ENCODE assay signal across 29 cellular contexts in genomic region chr6:39936857-39937256, GRCh38. TPM values are rescaled to one million over a fixed set of nuclear protein-coding genes. Genes with fewer than 3 reads are reported as not detected.
"Had no signal": no experiment of that assay in that cellular context is flagged by ENCODE, and none has a peak within 500 bp of the region (broad histone marks: within the 10 kb centered on the region; RNA-seq: fewer than 3 reads in every experiment).

No MANE protein-coding gene starts in this region.

- FAIRE-seq: endometrium, endothelial cell of umbilical vein had no signal

- H3K36me3 Mint-ChIP-seq: activated naive CD4-positive, alpha-beta T cell treated with anti-CD3 and anti-CD28 coated beads, Interleukin-2, amount 10 ng/mL, durations not matched to agents 7 days and 5 days; activated naive CD4-positive, alpha-beta T cell treated with anti-CD3 and anti-CD28 coated beads, Interleukin-2, amount 50 U/mL, for 72 hours; activated naive CD8-positive, alpha-beta T cell treated with anti-CD3 and anti-CD28 coated beads, Interleukin-2, amount 10 ng/mL, durations not matched to agents 7 days and 5 days; brain had no signal

- H3K4me3 ChIP-seq: ascending aorta, breast epithelium, cardiac muscle cell, colonic mucosa, esophagus squamous epithelium had no signal

- H3K36me3 ChIP-seq: ascending aorta, breast epithelium, cardiac muscle cell, colonic mucosa, esophagus squamous epithelium had no signal

- H3K9me3 ChIP-seq: ascending aorta, breast epithelium, colonic mucosa, esophagus squamous epithelium had no signal

- H3K27ac Mint-ChIP-seq: activated CD4-positive, alpha-beta memory T cell treated with anti-CD3 and anti-CD28 coated beads, Interleukin-2, amount 10 ng/mL, durations not matched to agents 7 days and 5 days; activated CD4-positive, alpha-beta T cell treated with anti-CD3 and anti-CD28 coated beads for 36 hours; activated CD4-positive, alpha-beta T cell treated with anti-CD3 and anti-CD28 coated beads, Interleukin-2, amount 10 ng/mL, durations not matched to agents 24 days and 14 days; activated naive CD4-positive, alpha-beta T cell treated with anti-CD3 and anti-CD28 coated beads, Interleukin-2, amount 10 ng/mL, durations not matched to agents 7 days and 5 days; activated naive CD4-positive, alpha-beta T cell treated with anti-CD3 and anti-CD28 coated beads, Interleukin-2, amount 50 U/mL, for 72 hours; activated naive CD8-positive, alpha-beta T cell treated with anti-CD3 and anti-CD28 coated beads, Interleukin-2, amount 10 ng/mL, durations not matched to agents 7 days and 5 days; activated T-cell treated with anti-CD3 and anti-CD28 coated beads, Interleukin-2, amount 50 U/mL, for 24 hours; activated T-cell treated with anti-CD3 and anti-CD28 coated beads, Interleukin-2, amount 50 U/mL, for 72 hours; brain had no signal

- H3K9me3 Mint-ChIP-seq: activated CD4-positive, alpha-beta memory T cell treated with anti-CD3 and anti-CD28 coated beads, Interleukin-2, amount 10 ng/mL, durations not matched to agents 7 days and 5 days; activated CD4-positive, alpha-beta T cell treated with anti-CD3 and anti-CD28 coated beads, Interleukin-2, amount 10 ng/mL, durations not matched to agents 24 days and 14 days; activated naive CD4-positive, alpha-beta T cell treated with anti-CD3 and anti-CD28 coated beads, Interleukin-2, amount 10 ng/mL, durations not matched to agents 7 days and 5 days; activated naive CD4-positive, alpha-beta T cell treated with anti-CD3 and anti-CD28 coated beads, Interleukin-2, amount 50 U/mL, for 72 hours; activated naive CD8-positive, alpha-beta T cell treated with anti-CD3 and anti-CD28 coated beads, Interleukin-2, amount 10 ng/mL, durations not matched to agents 7 days and 5 days; activated T-cell treated with anti-CD3 and anti-CD28 coated beads, Interleukin-2, amount 50 U/mL, for 24 hours; activated T-cell treated with anti-CD3 and anti-CD28 coated beads, Interleukin-2, amount 50 U/mL, for 72 hours; brain had no signal

- ATAC-seq: activated CD4-positive, alpha-beta T cell treated with anti-CD3 and anti-CD28 coated beads for 36 hours; activated naive CD4-positive, alpha-beta T cell treated with anti-CD3 and anti-CD28 coated beads, Interleukin-2, amount 50 U/mL, for 72 hours; activated T-cell treated with anti-CD3 and anti-CD28 coated beads, Interleukin-2, amount 50 U/mL, for 72 hours had no signal

- DNase-seq: activated CD4-positive, alpha-beta memory T cell treated with anti-CD3 and anti-CD28 coated beads, Interleukin-2, amount 10 ng/mL, durations not matched to agents 7 days and 5 days; activated CD4-positive, alpha-beta T cell treated with anti-CD3 and anti-CD28 coated beads for 36 hours; activated CD4-positive, alpha-beta T cell treated with anti-CD3 and anti-CD28 coated beads, Interleukin-2, amount 10 ng/mL, durations not matched to agents 24 days and 14 days; activated CD4-positive, CD25-positive, alpha-beta regulatory T cell; activated CD4-positive, CD25-positive, alpha-beta regulatory T cell treated with anti-CD3 and anti-CD28 coated beads, Interleukin-2, amount 50 U/mL, for 72 hours; activated CD8-positive, alpha-beta memory T cell treated with anti-CD3 and anti-CD28 coated beads, Interleukin-2, amount 50 U/mL, for 48 hours; activated gamma-delta T cell; activated naive CD4-positive, alpha-beta T cell; activated naive CD4-positive, alpha-beta T cell treated with anti-CD3 and anti-CD28 coated beads, Interleukin-2, amount 10 ng/mL, durations not matched to agents 7 days and 5 days; activated naive CD8-positive, alpha-beta T cell treated with anti-CD3 and anti-CD28 coated beads, Interleukin-2, amount 10 ng/mL, durations not matched to agents 7 days and 5 days; activated T-cell treated with anti-CD3 and anti-CD28 coated beads for 4 hours; activated T-cell treated with anti-CD3 and anti-CD28 coated beads, Interleukin-2, amount 50 U/mL, for 24 hours; activated T-cell treated with anti-CD3 and anti-CD28 coated beads, Interleukin-2, amount 50 U/mL, for 72 hours; central memory CD4-positive, alpha-beta T cell; cerebellar nuclear complex; effector CD8-positive, alpha-beta T cell; esophagus squamous epithelium; foreskin melanocyte; head of caudate nucleus; T-helper 2 cell had no signal

- H3K27ac ChIP-seq: breast epithelium, cardiac muscle cell, colonic mucosa, epithelial cell of prostate, esophagus squamous epithelium had no signal

- H3K27me3 ChIP-seq: ascending aorta, breast epithelium, cardiac muscle cell, colonic mucosa had no signal

- H3K4me1 Mint-ChIP-seq: activated CD4-positive, alpha-beta memory T cell treated with anti-CD3 and anti-CD28 coated beads, Interleukin-2, amount 10 ng/mL, durations not matched to agents 7 days and 5 days; activated CD4-positive, alpha-beta T cell treated with anti-CD3 and anti-CD28 coated beads, Interleukin-2, amount 10 ng/mL, durations not matched to agents 24 days and 14 days had no signal

- H3K4me1 ChIP-seq: colonic mucosa had no signal

- H3K4me3 Mint-ChIP-seq: activated CD4-positive, alpha-beta memory T cell treated with anti-CD3 and anti-CD28 coated beads, Interleukin-2, amount 10 ng/mL, durations not matched to agents 7 days and 5 days; activated CD4-positive, alpha-beta T cell treated with anti-CD3 and anti-CD28 coated beads for 36 hours; activated CD4-positive, alpha-beta T cell treated with anti-CD3 and anti-CD28 coated beads, Interleukin-2, amount 10 ng/mL, durations not matched to agents 24 days and 14 days; activated naive CD4-positive, alpha-beta T cell treated with anti-CD3 and anti-CD28 coated beads, Interleukin-2, amount 10 ng/mL, durations not matched to agents 7 days and 5 days; activated naive CD8-positive, alpha-beta T cell treated with anti-CD3 and anti-CD28 coated beads, Interleukin-2, amount 10 ng/mL, durations not matched to agents 7 days and 5 days; activated T-cell treated with anti-CD3 and anti-CD28 coated beads, Interleukin-2, amount 50 U/mL, for 24 hours; activated T-cell treated with anti-CD3 and anti-CD28 coated beads, Interleukin-2, amount 50 U/mL, for 72 hours had no signal

RNA-seq across cellular contexts. Expression of gene MOCS1, which starts 2.6 kb away (rescaled TPM):
- total RNA-seq: activated CD4-positive, alpha-beta memory T cell treated with anti-CD3 and anti-CD28 coated beads, Interleukin-2, amount 10 ng/mL, durations not matched to agents 7 days and 5 days had no signal
